Comparison of ENCODE assay signal across 1 cellular context in genomic region chr17:7249830-7250229, GRCh38.
TF ChIP-seq lines count a peak whose summit lies in the region.

No MANE protein-coding gene starts in this region.

TF ChIP-seq in SK-N-SH treated with all-trans-retinoic acid at 6 μM for 48 hours, 23 proteins besides CTCF, POLR2A, EP300 and RAD21 (continued from another document):
- TF ChIP-seq, protein P1, sequence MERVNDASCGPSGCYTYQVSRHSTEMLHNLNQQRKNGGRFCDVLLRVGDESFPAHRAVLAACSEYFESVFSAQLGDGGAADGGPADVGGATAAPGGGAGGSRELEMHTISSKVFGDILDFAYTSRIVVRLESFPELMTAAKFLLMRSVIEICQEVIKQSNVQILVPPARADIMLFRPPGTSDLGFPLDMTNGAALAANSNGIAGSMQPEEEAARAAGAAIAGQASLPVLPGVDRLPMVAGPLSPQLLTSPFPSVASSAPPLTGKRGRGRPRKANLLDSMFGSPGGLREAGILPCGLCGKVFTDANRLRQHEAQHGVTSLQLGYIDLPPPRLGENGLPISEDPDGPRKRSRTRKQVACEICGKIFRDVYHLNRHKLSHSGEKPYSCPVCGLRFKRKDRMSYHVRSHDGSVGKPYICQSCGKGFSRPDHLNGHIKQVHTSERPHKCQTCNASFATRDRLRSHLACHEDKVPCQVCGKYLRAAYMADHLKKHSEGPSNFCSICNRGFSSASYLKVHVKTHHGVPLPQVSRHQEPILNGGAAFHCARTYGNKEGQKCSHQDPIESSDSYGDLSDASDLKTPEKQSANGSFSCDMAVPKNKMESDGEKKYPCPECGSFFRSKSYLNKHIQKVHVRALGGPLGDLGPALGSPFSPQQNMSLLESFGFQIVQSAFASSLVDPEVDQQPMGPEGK (CRISPR knock-in tag; IDR thresholded peaks at IDR 0.05; ENCODE audit: borderline replicate concordance) = no peak
- TF ChIP-seq ZNF70 (CRISPR knock-in tag; IDR thresholded peaks at IDR 0.05) (no peak), POU6F1 (CRISPR knock-in tag; IDR thresholded peaks at IDR 0.05; ENCODE audit: borderline replicate concordance, low read depth) (no peak), ZC3H10 (CRISPR knock-in tag; IDR thresholded peaks at IDR 0.05) (no peak), ZNF8 (CRISPR knock-in tag; IDR thresholded peaks at IDR 0.05) (no peak), CREB5 (CRISPR knock-in tag; IDR thresholded peaks at IDR 0.05; ENCODE audit: low read depth) (no peak), TOX (CRISPR knock-in tag; IDR thresholded peaks at IDR 0.05; ENCODE audit: borderline replicate concordance) (no peak), TSHZ2 (CRISPR knock-in tag; IDR thresholded peaks at IDR 0.05) (no peak), ESRRG (CRISPR knock-in tag; IDR thresholded peaks at IDR 0.05) (no peak), ZFP3 (CRISPR knock-in tag; IDR thresholded peaks at IDR 0.05) (no peak)
TF ChIP-seq in SK-N-SH treated with all-trans-retinoic acid at 6 μM for 48 hours: peak in this region for 0.
